In genomic region chr2:226969412-226969811, GRCh38 we compare ENCODE assay signal across 20 cellular contexts.
A peak's percentile ranks its signal among the peaks of the same experiment; 100 is the strongest.
DNase-seq lines count a peak whose midpoint lies in the region; ATAC-seq and TF ChIP-seq lines count a peak whose summit lies in the region.
"Had no signal": no experiment of that assay in that cellular context is flagged by ENCODE, and none has a peak within 500 bp of the region (broad histone marks: within the 10 kb centered on the region; RNA-seq: fewer than 3 reads in every experiment).

No MANE protein-coding gene starts in this region.

- H3K27me3 ChIP-seq in CD8-positive, alpha-beta T cell (ENCODE audit: insufficient read depth, low read length), result no peaks in the 10 kb centered on the region
- H3K27me3 ChIP-seq in MM.1S (replicated peaks; ENCODE audit: insufficient read depth, low read length) (no peaks in the 10 kb centered on the region), smooth muscle cell (ENCODE audit: low read depth) (no peaks in the 10 kb centered on the region)
- H3K27me3 ChIP-seq: cardiac muscle cell had no signal

- no peak for ATAC-seq in CD8-positive, alpha-beta T cell
- peak; percentile 15 for ATAC-seq in sciatic nerve
- no peak for ATAC-seq in HG03342 (IDR thresholded peaks at IDR 0.05; ENCODE audit: unreplicated experiment)
- ATAC-seq: activated naive CD8-positive, alpha-beta T cell treated with anti-CD3 and anti-CD28 coated beads, Interleukin-2, amount 50 U/mL, for 24 hours had no signal

- no peak for TF ChIP-seq CTCF in CD8-positive, alpha-beta T cell (IDR thresholded peaks at IDR 0.05)
- TF ChIP-seq CTCF in MM.1S (IDR thresholded peaks at IDR 0.05; ENCODE audit: low read length) (no peak), smooth muscle cell (IDR thresholded peaks at IDR 0.05; ENCODE audit: borderline replicate concordance, insufficient read depth, poor library complexity, severe bottlenecking) (no peak), lower leg skin (IDR thresholded peaks at IDR 0.05) (no peak)

- CTCF ChIA-PET in CD8-positive, alpha-beta T cell (lab: Charles Lee), result no interaction called here

- peaks cover 40% of the 10 kb centered on the region for H3K4me1 Mint-ChIP-seq in CD8-positive, alpha-beta T cell (ENCODE audit: low read depth)

- POLR2A ChIA-PET in CD8-positive, alpha-beta T cell (lab: Charles Lee), result interaction anchor here (1.1 kb wide), 1 partner anchor 16 kb away, joined by 4 read pairs; no protein-coding TSS in a partner anchor

- H3K9ac ChIP-seq in MM.1S (ENCODE audit: low read length), result peak overlapping the region; percentile 53; the same call in 1 of the 2 replicates
- H3K9ac ChIP-seq in smooth muscle cell (ENCODE audit: low read depth), result no peak overlapping the region

- H3K4me2 ChIP-seq in MM.1S (ENCODE audit: low read depth, low read length) (peak overlapping the region; percentile 67), smooth muscle cell (no peak overlapping the region)

- no peak overlapping the region for H3K4me3 Mint-ChIP-seq in CD8-positive, alpha-beta T cell
- H3K4me3 Mint-ChIP-seq: activated naive CD8-positive, alpha-beta T cell treated with anti-CD3 and anti-CD28 coated beads, Interleukin-2, amount 50 U/mL, for 24 hours; H9; nephron progenitor cell had no signal

- no peak overlapping the region for H3K27ac ChIP-seq in CD8-positive, alpha-beta T cell (ENCODE audit: low read depth, low read length)
- peak overlapping the region; percentile 83; the same call in 1 of the 2 replicates for H3K27ac ChIP-seq in MM.1S (ENCODE audit: low read length)
- H3K27ac ChIP-seq in smooth muscle cell (ENCODE audit: low read depth), result no peak overlapping the region
- H3K27ac ChIP-seq: cardiac muscle cell had no signal

- intact Hi-C loops in CD8-positive, alpha-beta T cell (cut with DNase I, micrococcal nuclease), result no loop called here
- intact Hi-C loops in sciatic nerve (cut with DNase I), result no loop called here
- intact Hi-C loops in lower leg skin (cut with DNase I; ENCODE audit: low total_unique reads), result no loop called here

- H3K27me3 Mint-ChIP-seq in CD8-positive, alpha-beta T cell (ENCODE audit: low read depth), result no peaks in the 10 kb centered on the region
- H3K27me3 Mint-ChIP-seq: activated naive CD8-positive, alpha-beta T cell treated with anti-CD3 and anti-CD28 coated beads, Interleukin-2, amount 50 U/mL, for 24 hours had no signal

- peaks cover 14% of the 10 kb centered on the region for H3K36me3 Mint-ChIP-seq in CD8-positive, alpha-beta T cell

- H3K4me3 ChIP-seq in CD8-positive, alpha-beta T cell (ENCODE audit: low read depth, low read length), result no peak overlapping the region
- H3K4me3 ChIP-seq in MM.1S (ENCODE audit: low read length), result 0 out of 2 replicates have a peak overlapping the region, but pooled peaks have one; percentile 60
- H3K4me3 ChIP-seq in smooth muscle cell, result no peak overlapping the region
- no peak overlapping the region for H3K4me3 ChIP-seq in lower leg skin (ENCODE audit: low read depth, poor library complexity, severe bottlenecking)
- H3K4me3 ChIP-seq: cardiac muscle cell had no signal

- H2AFZ ChIP-seq in MM.1S (ENCODE audit: low read length), result no peak overlapping the region
- H2AFZ ChIP-seq in smooth muscle cell (ENCODE audit: low read depth), result no peak overlapping the region

- WGBS in smooth muscle cell (ENCODE audit: low lambda C conversion rate), result 64% methylated on average over 3 of the region's 3 CpGs
- 62 to 65% methylated on average over 3 of the region's 3 CpGs for WGBS in lower leg skin, 2 donors

- H3F3A ChIP-seq in MM.1S (ENCODE audit: insufficient read depth, low read length) (peaks cover 24% of the 10 kb centered on the region), smooth muscle cell (ENCODE audit: low read depth) (no peaks in the 10 kb centered on the region)

- H3K79me2 ChIP-seq in MM.1S (ENCODE audit: low read length), result peaks cover 17% of the 10 kb centered on the region; the same call in 1 of the 2 replicates
- no peaks in the 10 kb centered on the region for H3K79me2 ChIP-seq in smooth muscle cell (ENCODE audit: low read depth)

- no peaks in the 10 kb centered on the region for H4K20me1 ChIP-seq in MM.1S (ENCODE audit: insufficient read depth, low read length)
- H4K20me1 ChIP-seq in smooth muscle cell (ENCODE audit: low read depth), result no peaks in the 10 kb centered on the region

- H3K36me3 ChIP-seq in CD8-positive, alpha-beta T cell (ENCODE audit: insufficient read depth, low read length), result no peaks in the 10 kb centered on the region
- no peaks in the 10 kb centered on the region for H3K36me3 ChIP-seq in MM.1S (replicated peaks; ENCODE audit: insufficient read depth, low read length)
- no peaks in the 10 kb centered on the region for H3K36me3 ChIP-seq in smooth muscle cell (ENCODE audit: low read depth)
- H3K36me3 ChIP-seq: cardiac muscle cell had no signal

- peaks cover 6% of the 10 kb centered on the region for H3K4me1 ChIP-seq in CD8-positive, alpha-beta T cell (ENCODE audit: insufficient read depth, low read length)
- peaks cover 18% of the 10 kb centered on the region for H3K4me1 ChIP-seq in MM.1S (ENCODE audit: low read length)
- no peaks in the 10 kb centered on the region for H3K4me1 ChIP-seq in smooth muscle cell (ENCODE audit: low read depth)

- peak overlapping the region; percentile 12 for H3K27ac Mint-ChIP-seq in CD8-positive, alpha-beta T cell
- H3K27ac Mint-ChIP-seq: H9 had no signal

- no peak for DNase-seq in CD8-positive, alpha-beta T cell
- no peak for DNase-seq in MM.1S
- peak; percentile 13 for DNase-seq in fibroblast of gingiva (ENCODE audit: low read depth)
- DNase-seq in sciatic nerve (ENCODE audit: low spot score), result no peak
- DNase-seq in smooth muscle cell (lab: John Stamatoyannopoulos, UW; ENCODE audit: unreplicated experiment), result no peak
- no peak for DNase-seq in ureter (ENCODE audit: low spot score)
- no peak for DNase-seq in lower leg skin (ENCODE audit: low spot score in 2 of 2)
- DNase-seq: activated CD8-positive, alpha-beta memory T cell treated with anti-CD3 and anti-CD28 coated beads for 24 hours; activated naive CD8-positive, alpha-beta T cell treated with anti-CD3 and anti-CD28 coated beads, Interleukin-2, amount 50 U/mL, for 24 hours; H9; KG1; kidney; NCI-H1092 treated with DMSO at 0.1 percent for 48 hours; NCI-H2107; NCI-H510A treated with DMSO at 0.1 percent for 48 hours; nephron progenitor cell; SHP77 treated with DMSO at 0.1 percent for 48 hours; stimulated activated naive CD4-positive, alpha-beta T cell treated with Interleukin-2 at 50 U/mL for 16 hours had no signal

- TF ChIP-seq POLR2A in lower leg skin (IDR thresholded peaks at IDR 0.05), result no peak

- no peaks in the 10 kb centered on the region for H3K9me3 Mint-ChIP-seq in CD8-positive, alpha-beta T cell
- H3K9me3 Mint-ChIP-seq: activated naive CD8-positive, alpha-beta T cell treated with anti-CD3 and anti-CD28 coated beads, Interleukin-2, amount 50 U/mL, for 24 hours; H9 had no signal

- no peaks in the 10 kb centered on the region for H3K9me2 ChIP-seq in MM.1S (replicated peaks; ENCODE audit: insufficient read depth, low read length)

- H3K9me3 ChIP-seq in CD8-positive, alpha-beta T cell (ENCODE audit: low read length), result no peaks in the 10 kb centered on the region
- H3K9me3 ChIP-seq in MM.1S (replicated peaks; ENCODE audit: insufficient read depth, low read length) (no peaks in the 10 kb centered on the region), smooth muscle cell (replicated peaks; ENCODE audit: low read depth) (no peaks in the 10 kb centered on the region)
